In the genomic region with DNA sequence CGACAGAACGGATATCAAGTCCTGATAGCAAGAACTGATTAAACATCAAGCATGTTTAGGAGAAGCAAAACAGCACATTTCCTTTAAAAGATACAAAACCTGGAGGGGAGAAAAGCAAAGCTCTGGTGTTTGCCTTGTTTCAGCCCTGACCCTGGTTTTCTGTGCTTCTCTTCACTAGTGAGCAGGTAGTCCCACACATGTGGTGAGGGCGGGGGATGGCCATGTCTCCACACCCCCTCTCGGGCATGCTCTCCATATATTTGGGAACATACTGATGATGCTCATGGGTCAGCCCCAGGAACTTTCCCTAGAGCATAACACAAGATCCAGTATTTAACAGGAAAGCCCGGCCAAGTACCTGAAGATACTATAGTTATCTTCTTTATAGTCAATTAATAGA, we compare ENCODE assay signal across 6 cellular contexts. TPM values are rescaled to one million over a fixed set of nuclear protein-coding genes. Genes with fewer than 3 reads are reported as not detected.
"Had no signal": no experiment of that assay in that cellular context is flagged by ENCODE, and none has a peak within 500 bp of the region (broad histone marks: within the 10 kb centered on the region; RNA-seq: fewer than 3 reads in every experiment).

No MANE protein-coding gene starts in this region.

- H2AFZ ChIP-seq: GM23338 had no signal

- H3K4me1 Mint-ChIP-seq: GM23338, H9, IgD-negative memory B cell had no signal

- ATAC-seq: GM23338 had no signal

- H3K9me3 Mint-ChIP-seq: GM23338, H9, IgD-negative memory B cell had no signal

- H3K4me3 Mint-ChIP-seq: GM23338, H9, IgD-negative memory B cell had no signal

- H3K27ac Mint-ChIP-seq: GM23338, IgD-negative memory B cell had no signal

- H3K4me2 ChIP-seq: GM23338 had no signal

- DNase-seq: H9, HCEC 1CT had no signal

- H3K4me3 ChIP-seq: GM23338 had no signal

- H3K27me3 Mint-ChIP-seq: IgD-negative memory B cell had no signal

RNA-seq across cellular contexts. Expression of a gene that starts 10.1 kb away (rescaled TPM):
- total RNA-seq: GM23338, H1, HT-29 had no signal
- polyA plus RNA-seq: GM23338, IgD-negative memory B cell had no signal

RNA-seq across cellular contexts. Expression of a gene that starts 20.1 kb away (rescaled TPM):
- total RNA-seq: GM23338, H1, H9, HT-29 had no signal
- polyA plus RNA-seq: GM23338, H1, IgD-negative memory B cell had no signal
